In genomic region chr19:51247972-51248371, GRCh38 we compare ENCODE assay signal across 35 cellular contexts. TPM values are rescaled to one million over a fixed set of nuclear protein-coding genes. Genes with fewer than 3 reads are reported as not detected.
"Had no signal": no experiment of that assay in that cellular context is flagged by ENCODE, and none has a peak within 500 bp of the region (broad histone marks: within the 10 kb centered on the region; RNA-seq: fewer than 3 reads in every experiment).

No MANE protein-coding gene starts in this region.

- H3K9me3 ChIP-seq: SJCRH30 had no signal

- H3K4me3 ChIP-seq: SJCRH30, SK-N-MC had no signal

- H3K9me3 Mint-ChIP-seq: activated CD4-positive, alpha-beta T cell treated with anti-CD3 and anti-CD28 coated beads, Interleukin-2, amount 10 ng/mL, durations not matched to agents 24 days and 14 days; activated naive CD4-positive, alpha-beta T cell treated with anti-CD3 and anti-CD28 coated beads for 36 hours; activated naive CD8-positive, alpha-beta T cell treated with anti-CD3 and anti-CD28 coated beads for 36 hours; activated T-cell treated with anti-CD3 and anti-CD28 coated beads, Interleukin-2, amount 50 U/mL, for 4 hours; activated T-helper 1 cell treated with anti-CD3 and anti-CD28 coated beads, Interleukin-12 subunit alpha, Interleukin-12 subunit beta, Interleukin-2, Interleukin-4 antibody, amounts not matched to agents 30 ng/mL and 10 ng/mL and 1 ng/mL, durations not matched to agents 14 hours and 24 hours and 36 hours had no signal

- H3K27ac ChIP-seq: brain microvascular endothelial cell, KMS-11, SJCRH30, SK-N-MC had no signal

- H3K4me3 Mint-ChIP-seq: activated CD4-positive, alpha-beta T cell treated with anti-CD3 and anti-CD28 coated beads, Interleukin-2, amount 10 ng/mL, durations not matched to agents 24 days and 14 days; activated naive CD4-positive, alpha-beta T cell treated with anti-CD3 and anti-CD28 coated beads for 36 hours; activated naive CD8-positive, alpha-beta T cell treated with anti-CD3 and anti-CD28 coated beads for 36 hours; activated T-cell treated with anti-CD3 and anti-CD28 coated beads, Interleukin-2, amount 50 U/mL, for 4 hours; activated T-helper 1 cell treated with anti-CD3 and anti-CD28 coated beads, Interleukin-12 subunit alpha, Interleukin-12 subunit beta, Interleukin-2, Interleukin-4 antibody, amounts not matched to agents 30 ng/mL and 10 ng/mL and 1 ng/mL, durations not matched to agents 14 hours and 24 hours and 36 hours; T-helper 2 cell treated with Interferon-gamma antibody and Interleukin-4, amounts not matched to agents 5 μg/mL and 100 μg/mL, for 36 hours had no signal

- H3K36me3 Mint-ChIP-seq: activated naive CD8-positive, alpha-beta T cell treated with anti-CD3 and anti-CD28 coated beads for 36 hours had no signal

- H3K27ac Mint-ChIP-seq: activated CD4-positive, alpha-beta T cell treated with anti-CD3 and anti-CD28 coated beads, Interleukin-2, amount 10 ng/mL, durations not matched to agents 24 days and 14 days; activated naive CD4-positive, alpha-beta T cell treated with anti-CD3 and anti-CD28 coated beads for 36 hours; activated naive CD8-positive, alpha-beta T cell treated with anti-CD3 and anti-CD28 coated beads for 36 hours; activated T-helper 1 cell treated with anti-CD3 and anti-CD28 coated beads, Interleukin-12 subunit alpha, Interleukin-12 subunit beta, Interleukin-2, Interleukin-4 antibody, amounts not matched to agents 30 ng/mL and 10 ng/mL and 1 ng/mL, durations not matched to agents 14 hours and 24 hours and 36 hours; T-helper 2 cell treated with Interferon-gamma antibody and Interleukin-4, amounts not matched to agents 5 μg/mL and 100 μg/mL, for 36 hours had no signal

- H3K9ac ChIP-seq: KMS-11 had no signal

- H3K4me2 ChIP-seq: KMS-11 had no signal

- DNase-seq: activated CD4-positive, alpha-beta T cell treated with anti-CD3 and anti-CD28 coated beads, Interleukin-2, amount 10 ng/mL, durations not matched to agents 24 days and 14 days; activated CD4-positive, alpha-beta T cell treated with anti-CD3 and anti-CD28 coated beads, Interleukin-2, amount 50 U/mL, for 4 hours; activated gamma-delta T cell treated with Interleukin-2 at 50 U/mL for 16 hours; activated naive CD4-positive, alpha-beta T cell treated with anti-CD3 and anti-CD28 coated beads for 36 hours; activated naive CD8-positive, alpha-beta T cell treated with anti-CD3 and anti-CD28 coated beads for 36 hours; activated T-cell treated with anti-CD3 and anti-CD28 coated beads for 4 hours; activated T-cell treated with anti-CD3 and anti-CD28 coated beads, Interleukin-2, amount 50 U/mL, for 4 hours; amniotic stem cell; aorta; brain microvascular endothelial cell; central memory CD4-positive, alpha-beta T cell; cortex of kidney; NCI-H1092 treated with DMSO at 0.1 percent for 48 hours; NCI-H1417; NCI-H146; NCI-H187 treated with DMSO at 0.1 percent for 48 hours; NCI-H2081; NCI-H2171 treated with DMSO at 0.1 percent for 48 hours; NCI-H2227 treated with DMSO at 0.1 percent for 48 hours; NCI-H446; NCI-H510A treated with DMSO at 0.1 percent for 48 hours; NCI-H526 treated with DMSO at 0.1 percent for 48 hours; NCI-H774; SHP77; SJCRH30 had no signal

- FAIRE-seq: TTC549 had no signal

- H3K27me3 Mint-ChIP-seq: activated CD4-positive, alpha-beta T cell treated with anti-CD3 and anti-CD28 coated beads, Interleukin-2, amount 10 ng/mL, durations not matched to agents 24 days and 14 days had no signal

- H3K4me1 ChIP-seq: SJCRH30 had no signal

- ATAC-seq: activated T-cell treated with anti-CD3 and anti-CD28 coated beads, Interleukin-2, amount 50 U/mL, for 4 hours; Panc1 had no signal

- H3K27me3 ChIP-seq: brain microvascular endothelial cell, SJCRH30 had no signal

- H3K36me3 ChIP-seq: brain microvascular endothelial cell, SJCRH30 had no signal

RNA-seq across cellular contexts. Expression of gene SIGLECL1, which starts 2.9 kb away (rescaled TPM):
- total RNA-seq: activated CD4-positive, alpha-beta T cell treated with anti-CD3 and anti-CD28 coated beads, Interleukin-2, amount 10 ng/mL, durations not matched to agents 24 days and 14 days; activated CD8-positive, alpha-beta memory T cell treated with anti-CD3 and anti-CD28 coated beads for 36 hours; activated naive CD4-positive, alpha-beta T cell treated with anti-CD3 and anti-CD28 coated beads for 36 hours; activated naive CD8-positive, alpha-beta T cell treated with anti-CD3 and anti-CD28 coated beads for 36 hours; activated T-cell treated with anti-CD3 and anti-CD28 coated beads, Interleukin-2, amount 50 U/mL, for 4 hours; activated T-helper 1 cell treated with anti-CD3 and anti-CD28 coated beads, Interleukin-12 subunit alpha, Interleukin-12 subunit beta, Interleukin-2, Interleukin-4 antibody, amounts not matched to agents 30 ng/mL and 10 ng/mL and 1 ng/mL, durations not matched to agents 14 hours and 24 hours and 36 hours; aorta; M059J; RPMI7951; SJCRH30; T-helper 1 cell treated with Interleukin-12 subunit alpha and Interleukin-12 subunit beta and Interleukin-4 antibody, amounts not matched to agents 30 ng/mL and 1 ng/mL, for 36 hours had no signal
- polyA plus RNA-seq: aorta had no signal
